Comparison of ENCODE assay signal across 17 cellular contexts in the genomic region with DNA sequence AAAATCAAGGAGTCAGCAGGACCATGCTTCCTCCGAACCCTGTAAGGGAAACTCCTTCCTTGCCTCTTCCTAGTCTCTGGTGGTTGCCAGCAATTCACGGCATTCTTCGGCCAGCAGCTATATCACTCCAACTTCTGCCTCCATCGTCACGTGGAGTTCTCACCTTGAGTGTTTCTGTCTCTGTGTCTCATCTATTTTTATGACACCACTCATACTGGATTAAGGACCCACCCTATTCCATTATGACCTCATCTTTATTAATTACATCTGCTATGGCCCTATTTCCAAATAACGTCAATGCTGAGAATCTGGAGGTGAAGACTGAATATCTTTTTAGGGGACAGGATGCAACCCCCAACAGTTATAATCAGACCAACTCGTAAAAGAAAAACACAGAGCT. TPM values are rescaled to one million over a fixed set of nuclear protein-coding genes. Genes with fewer than 3 reads are reported as not detected.
"Had no signal": no experiment of that assay in that cellular context is flagged by ENCODE, and none has a peak within 500 bp of the region (broad histone marks: within the 10 kb centered on the region; RNA-seq: fewer than 3 reads in every experiment).

No MANE protein-coding gene starts in this region.

- H3K4me1 ChIP-seq: psoas muscle had no signal

- ATAC-seq: effector memory CD8-positive, alpha-beta T cell; naive thymus-derived CD8-positive, alpha-beta T cell; psoas muscle; stimulated activated naive CD8-positive, alpha-beta T cell treated with anti-CD3 and anti-CD28 coated beads, Interleukin-15, amount 100 ng/mL, for 72 hours had no signal

- H3K9me3 Mint-ChIP-seq: effector memory CD8-positive, alpha-beta T cell; naive thymus-derived CD8-positive, alpha-beta T cell; stimulated activated naive CD8-positive, alpha-beta T cell treated with anti-CD3 and anti-CD28 coated beads, Interleukin-15, amount 100 ng/mL, for 72 hours had no signal

- DNase-seq: effector memory CD8-positive, alpha-beta T cell; mammary epithelial cell; naive thymus-derived CD8-positive, alpha-beta T cell; psoas muscle; right lobe of liver; stimulated activated CD4-positive, alpha-beta T cell treated with anti-CD3 and anti-CD28 coated beads, Interleukin-12 subunit alpha, Interleukin-12 subunit beta, amount 100 ng/mL, for 4 hours; stimulated activated CD4-positive, alpha-beta T cell treated with anti-CD3 and anti-CD28 coated beads, Interleukin-1b, Interleukin-23, amount 100 ng/mL, for 48 hours; stimulated activated CD4-positive, alpha-beta T cell treated with anti-CD3 and anti-CD28 coated beads, Interleukin-4, amount 100 ng/mL, for 1 hour; stimulated activated CD8-positive, alpha-beta memory T cell treated with anti-CD3 and anti-CD28 coated beads, Interleukin-4, amount 100 ng/mL, for 48 hours; stimulated activated naive CD4-positive, alpha-beta T cell; stimulated activated naive CD8-positive, alpha-beta T cell treated with anti-CD3 and anti-CD28 coated beads, Interleukin-15, amount 100 ng/mL, for 72 hours; transverse colon had no signal

- H3K36me3 ChIP-seq: neutrophil, right lobe of liver, suprapubic skin, transverse colon, vagina had no signal

- H3K9me3 ChIP-seq: neutrophil, psoas muscle, right lobe of liver, suprapubic skin, transverse colon, vagina had no signal

- H3K27ac ChIP-seq: coronary artery, neutrophil, psoas muscle, suprapubic skin, vagina had no signal

- H3K27ac Mint-ChIP-seq: effector memory CD8-positive, alpha-beta T cell; stimulated activated naive CD8-positive, alpha-beta T cell treated with anti-CD3 and anti-CD28 coated beads, Interleukin-15, amount 100 ng/mL, for 72 hours had no signal

- H3K4me3 Mint-ChIP-seq: effector memory CD8-positive, alpha-beta T cell; naive thymus-derived CD8-positive, alpha-beta T cell; stimulated activated naive CD8-positive, alpha-beta T cell treated with anti-CD3 and anti-CD28 coated beads, Interleukin-15, amount 100 ng/mL, for 72 hours had no signal

- H3K36me3 Mint-ChIP-seq: naive thymus-derived CD8-positive, alpha-beta T cell had no signal

- H3K27me3 ChIP-seq: right lobe of liver, transverse colon, vagina had no signal

- H3K4me1 Mint-ChIP-seq: stimulated activated naive CD8-positive, alpha-beta T cell treated with anti-CD3 and anti-CD28 coated beads, Interleukin-15, amount 100 ng/mL, for 72 hours had no signal

- H3K4me3 ChIP-seq: coronary artery, psoas muscle, right lobe of liver, smooth muscle cell, suprapubic skin, transverse colon, vagina had no signal

RNA-seq across cellular contexts. Expression of a gene that starts 21.8 kb away (rescaled TPM):
- total RNA-seq: naive thymus-derived CD8-positive, alpha-beta T cell had no signal
- polyA plus RNA-seq: naive thymus-derived CD8-positive, alpha-beta T cell had no signal
